Comparison of ENCODE assay signal across 1 cellular context in the genomic region with DNA sequence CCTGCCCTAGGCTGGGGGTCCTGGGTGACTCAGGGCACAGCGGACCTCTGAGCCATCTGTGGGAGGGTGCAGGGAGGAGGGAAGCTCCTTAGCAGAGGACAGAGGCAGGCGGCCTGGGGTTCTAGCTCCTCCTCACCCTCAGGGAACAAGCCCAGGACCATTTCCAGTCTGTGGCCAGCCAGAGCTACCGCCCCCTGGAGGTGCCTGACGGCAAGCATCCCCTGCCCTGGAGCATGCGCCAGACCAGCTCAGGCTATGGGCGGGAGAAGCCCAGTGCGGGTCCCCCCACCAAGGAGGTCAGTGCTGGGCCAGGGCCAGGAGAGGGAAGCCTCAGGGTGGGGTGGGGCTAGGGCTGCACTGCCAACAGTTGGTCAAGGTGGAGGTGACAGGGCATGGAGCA.
TF ChIP-seq lines count a peak whose summit lies in the region.

No MANE protein-coding gene starts in this region.

TF ChIP-seq in IMR-90, 13 proteins besides CTCF, POLR2A, EP300 and RAD21 (continued from another document):
- TF ChIP-seq MXI1 (IDR thresholded peaks at IDR 0.05; ENCODE audit: borderline replicate concordance, low read depth, low read length) (no peak), NFE2L2 (IDR thresholded peaks at IDR 0.05; ENCODE audit: low read depth, low read length) (no peak), MAZ (IDR thresholded peaks at IDR 0.05; ENCODE audit: borderline replicate concordance, low read depth, low read length) (no peak), CHD1 (IDR thresholded peaks at IDR 0.05; ENCODE audit: low read depth, low read length) (no peak), FOS (IDR thresholded peaks at IDR 0.05; ENCODE audit: low read depth, low read length) (no peak), ELK1 (IDR thresholded peaks at IDR 0.05; ENCODE audit: borderline replicate concordance, low read depth, low read length) (no peak)
